Comparison of ENCODE assay signal across 1 cellular context in the genomic region with DNA sequence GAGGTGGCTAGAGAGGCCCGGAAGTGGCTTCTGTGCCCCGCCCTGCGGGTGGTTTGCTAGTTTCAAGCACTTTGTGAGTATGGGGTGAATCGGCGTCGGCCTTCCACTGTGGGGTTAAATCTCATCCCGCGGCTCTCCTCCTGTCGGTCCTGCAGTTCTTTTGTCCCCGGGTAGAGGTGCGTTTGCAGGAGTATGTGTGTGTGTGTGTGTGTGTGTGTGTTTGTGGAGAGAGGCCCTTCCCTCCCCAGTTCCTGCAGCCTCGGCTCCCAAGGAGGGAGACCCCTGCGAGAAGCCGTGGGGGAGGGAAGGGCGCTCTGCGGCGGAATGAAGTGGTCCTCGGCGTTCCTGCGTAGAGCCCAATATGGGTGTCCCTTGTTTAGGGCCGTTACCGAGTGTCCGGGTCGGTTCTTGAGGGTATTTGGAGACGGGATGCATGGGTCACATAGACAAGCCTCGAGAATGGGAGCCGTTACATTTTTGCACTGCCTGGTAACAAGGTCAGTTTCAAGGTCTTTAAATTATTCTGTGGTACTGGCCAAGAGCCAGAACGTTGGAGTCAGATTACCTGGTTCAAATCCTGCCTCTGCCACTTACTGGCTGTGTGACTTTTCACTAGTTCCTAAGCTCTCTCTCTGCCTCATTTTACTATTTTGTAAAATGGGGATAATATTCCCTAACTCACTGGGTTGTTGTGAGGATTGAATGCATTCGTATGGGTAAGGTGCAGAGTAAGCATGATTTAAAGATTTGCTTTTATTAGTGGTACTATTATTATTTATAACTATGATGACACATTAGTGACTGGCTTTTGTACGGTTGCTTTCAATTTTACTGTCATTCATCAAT.
TF ChIP-seq lines count a peak whose summit lies in the region.

A gene (plus strand): TSS at position 56 of the 846 bp plus-strand sequence. CDS start 9,640 bp downstream, outside the sequence.

TF ChIP-seq in HepG2, 621 proteins besides CTCF, POLR2A, EP300 and RAD21 (continued from another document and continues in another):
- TF ChIP-seq, protein P1, sequence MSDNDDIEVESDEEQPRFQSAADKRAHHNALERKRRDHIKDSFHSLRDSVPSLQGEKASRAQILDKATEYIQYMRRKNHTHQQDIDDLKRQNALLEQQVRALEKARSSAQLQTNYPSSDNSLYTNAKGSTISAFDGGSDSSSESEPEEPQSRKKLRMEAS (IDR thresholded peaks at IDR 0.05) = peak; percentile 68
- TF ChIP-seq, protein P2, sequence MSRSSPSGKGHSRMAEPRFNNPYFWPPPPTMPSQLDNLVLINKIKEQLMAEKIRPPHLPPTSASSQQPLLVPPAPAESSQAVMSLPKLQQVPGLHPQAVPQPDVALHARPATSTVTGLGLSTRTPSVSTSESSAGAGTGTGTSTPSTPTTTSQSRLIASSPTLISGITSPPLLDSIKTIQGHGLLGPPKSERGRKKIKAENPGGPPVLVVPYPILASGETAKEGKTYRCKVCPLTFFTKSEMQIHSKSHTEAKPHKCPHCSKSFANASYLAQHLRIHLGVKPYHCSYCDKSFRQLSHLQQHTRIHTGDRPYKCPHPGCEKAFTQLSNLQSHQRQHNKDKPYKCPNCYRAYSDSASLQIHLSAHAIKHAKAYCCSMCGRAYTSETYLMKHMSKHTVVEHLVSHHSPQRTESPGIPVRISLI (CRISPR knock-in tag; IDR thresholded peaks at IDR 0.05; ENCODE audit: borderline replicate concordance) = no peak
- TF ChIP-seq, protein P3, sequence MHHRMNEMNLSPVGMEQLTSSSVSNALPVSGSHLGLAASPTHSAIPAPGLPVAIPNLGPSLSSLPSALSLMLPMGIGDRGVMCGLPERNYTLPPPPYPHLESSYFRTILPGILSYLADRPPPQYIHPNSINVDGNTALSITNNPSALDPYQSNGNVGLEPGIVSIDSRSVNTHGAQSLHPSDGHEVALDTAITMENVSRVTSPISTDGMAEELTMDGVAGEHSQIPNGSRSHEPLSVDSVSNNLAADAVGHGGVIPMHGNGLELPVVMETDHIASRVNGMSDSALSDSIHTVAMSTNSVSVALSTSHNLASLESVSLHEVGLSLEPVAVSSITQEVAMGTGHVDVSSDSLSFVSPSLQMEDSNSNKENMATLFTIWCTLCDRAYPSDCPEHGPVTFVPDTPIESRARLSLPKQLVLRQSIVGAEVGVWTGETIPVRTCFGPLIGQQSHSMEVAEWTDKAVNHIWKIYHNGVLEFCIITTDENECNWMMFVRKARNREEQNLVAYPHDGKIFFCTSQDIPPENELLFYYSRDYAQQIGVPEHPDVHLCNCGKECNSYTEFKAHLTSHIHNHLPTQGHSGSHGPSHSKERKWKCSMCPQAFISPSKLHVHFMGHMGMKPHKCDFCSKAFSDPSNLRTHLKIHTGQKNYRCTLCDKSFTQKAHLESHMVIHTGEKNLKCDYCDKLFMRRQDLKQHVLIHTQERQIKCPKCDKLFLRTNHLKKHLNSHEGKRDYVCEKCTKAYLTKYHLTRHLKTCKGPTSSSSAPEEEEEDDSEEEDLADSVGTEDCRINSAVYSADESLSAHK (CRISPR knock-in tag; IDR thresholded peaks at IDR 0.05; ENCODE audit: borderline replicate concordance) = no peak
- TF ChIP-seq LCORL (IDR thresholded peaks at IDR 0.05) (no peak), LCORL (CRISPR knock-in tag; IDR thresholded peaks at IDR 0.05) (peak; percentile 59), ATF1 (CRISPR knock-in tag; IDR thresholded peaks at IDR 0.05) (peak; percentile 68; the same call in 1 of the 2 replicates), ZNF121 (CRISPR knock-in tag; IDR thresholded peaks at IDR 0.05) (no peak), ZFX (CRISPR knock-in tag; IDR thresholded peaks at IDR 0.05; ENCODE audit: low read depth) (peak; percentile 96), ZNF160 (CRISPR knock-in tag; IDR thresholded peaks at IDR 0.05) (no peak; the same call in 1 of the 2 replicates), KAT2B (IDR thresholded peaks at IDR 0.05; ENCODE audit: borderline replicate concordance, low read depth, low read length) (no peak), MXD4 (CRISPR knock-in tag; IDR thresholded peaks at IDR 0.05) (peak; percentile 58; the same call in 1 of the 2 replicates), ZNF431 (CRISPR knock-in tag; IDR thresholded peaks at IDR 0.05; ENCODE audit: borderline replicate concordance, low read depth) (no peak), PHB2 (IDR thresholded peaks at IDR 0.05; ENCODE audit: partially characterized antibody) (no peak), SAP130 (CRISPR knock-in tag; IDR thresholded peaks at IDR 0.05; ENCODE audit: low read depth) (peak; percentile 96), ZNF563 (CRISPR knock-in tag; IDR thresholded peaks at IDR 0.05) (no peak), DPF2 (CRISPR knock-in tag; IDR thresholded peaks at IDR 0.05; ENCODE audit: borderline replicate concordance, low read depth) (no peak), ZNF7 (CRISPR knock-in tag; IDR thresholded peaks at IDR 0.05) (no peak), PHF20 (CRISPR knock-in tag; IDR thresholded peaks at IDR 0.05) (peak; percentile 93)
- TF ChIP-seq, protein P4, sequence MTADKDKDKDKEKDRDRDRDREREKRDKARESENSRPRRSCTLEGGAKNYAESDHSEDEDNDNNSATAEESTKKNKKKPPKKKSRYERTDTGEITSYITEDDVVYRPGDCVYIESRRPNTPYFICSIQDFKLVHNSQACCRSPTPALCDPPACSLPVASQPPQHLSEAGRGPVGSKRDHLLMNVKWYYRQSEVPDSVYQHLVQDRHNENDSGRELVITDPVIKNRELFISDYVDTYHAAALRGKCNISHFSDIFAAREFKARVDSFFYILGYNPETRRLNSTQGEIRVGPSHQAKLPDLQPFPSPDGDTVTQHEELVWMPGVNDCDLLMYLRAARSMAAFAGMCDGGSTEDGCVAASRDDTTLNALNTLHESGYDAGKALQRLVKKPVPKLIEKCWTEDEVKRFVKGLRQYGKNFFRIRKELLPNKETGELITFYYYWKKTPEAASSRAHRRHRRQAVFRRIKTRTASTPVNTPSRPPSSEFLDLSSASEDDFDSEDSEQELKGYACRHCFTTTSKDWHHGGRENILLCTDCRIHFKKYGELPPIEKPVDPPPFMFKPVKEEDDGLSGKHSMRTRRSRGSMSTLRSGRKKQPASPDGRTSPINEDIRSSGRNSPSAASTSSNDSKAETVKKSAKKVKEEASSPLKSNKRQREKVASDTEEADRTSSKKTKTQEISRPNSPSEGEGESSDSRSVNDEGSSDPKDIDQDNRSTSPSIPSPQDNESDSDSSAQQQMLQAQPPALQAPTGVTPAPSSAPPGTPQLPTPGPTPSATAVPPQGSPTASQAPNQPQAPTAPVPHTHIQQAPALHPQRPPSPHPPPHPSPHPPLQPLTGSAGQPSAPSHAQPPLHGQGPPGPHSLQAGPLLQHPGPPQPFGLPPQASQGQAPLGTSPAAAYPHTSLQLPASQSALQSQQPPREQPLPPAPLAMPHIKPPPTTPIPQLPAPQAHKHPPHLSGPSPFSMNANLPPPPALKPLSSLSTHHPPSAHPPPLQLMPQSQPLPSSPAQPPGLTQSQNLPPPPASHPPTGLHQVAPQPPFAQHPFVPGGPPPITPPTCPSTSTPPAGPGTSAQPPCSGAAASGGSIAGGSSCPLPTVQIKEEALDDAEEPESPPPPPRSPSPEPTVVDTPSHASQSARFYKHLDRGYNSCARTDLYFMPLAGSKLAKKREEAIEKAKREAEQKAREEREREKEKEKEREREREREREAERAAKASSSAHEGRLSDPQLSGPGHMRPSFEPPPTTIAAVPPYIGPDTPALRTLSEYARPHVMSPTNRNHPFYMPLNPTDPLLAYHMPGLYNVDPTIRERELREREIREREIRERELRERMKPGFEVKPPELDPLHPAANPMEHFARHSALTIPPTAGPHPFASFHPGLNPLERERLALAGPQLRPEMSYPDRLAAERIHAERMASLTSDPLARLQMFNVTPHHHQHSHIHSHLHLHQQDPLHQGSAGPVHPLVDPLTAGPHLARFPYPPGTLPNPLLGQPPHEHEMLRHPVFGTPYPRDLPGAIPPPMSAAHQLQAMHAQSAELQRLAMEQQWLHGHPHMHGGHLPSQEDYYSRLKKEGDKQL (CRISPR knock-in tag; IDR thresholded peaks at IDR 0.05; ENCODE audit: low read depth) = no peak
- TF ChIP-seq, protein P5, sequence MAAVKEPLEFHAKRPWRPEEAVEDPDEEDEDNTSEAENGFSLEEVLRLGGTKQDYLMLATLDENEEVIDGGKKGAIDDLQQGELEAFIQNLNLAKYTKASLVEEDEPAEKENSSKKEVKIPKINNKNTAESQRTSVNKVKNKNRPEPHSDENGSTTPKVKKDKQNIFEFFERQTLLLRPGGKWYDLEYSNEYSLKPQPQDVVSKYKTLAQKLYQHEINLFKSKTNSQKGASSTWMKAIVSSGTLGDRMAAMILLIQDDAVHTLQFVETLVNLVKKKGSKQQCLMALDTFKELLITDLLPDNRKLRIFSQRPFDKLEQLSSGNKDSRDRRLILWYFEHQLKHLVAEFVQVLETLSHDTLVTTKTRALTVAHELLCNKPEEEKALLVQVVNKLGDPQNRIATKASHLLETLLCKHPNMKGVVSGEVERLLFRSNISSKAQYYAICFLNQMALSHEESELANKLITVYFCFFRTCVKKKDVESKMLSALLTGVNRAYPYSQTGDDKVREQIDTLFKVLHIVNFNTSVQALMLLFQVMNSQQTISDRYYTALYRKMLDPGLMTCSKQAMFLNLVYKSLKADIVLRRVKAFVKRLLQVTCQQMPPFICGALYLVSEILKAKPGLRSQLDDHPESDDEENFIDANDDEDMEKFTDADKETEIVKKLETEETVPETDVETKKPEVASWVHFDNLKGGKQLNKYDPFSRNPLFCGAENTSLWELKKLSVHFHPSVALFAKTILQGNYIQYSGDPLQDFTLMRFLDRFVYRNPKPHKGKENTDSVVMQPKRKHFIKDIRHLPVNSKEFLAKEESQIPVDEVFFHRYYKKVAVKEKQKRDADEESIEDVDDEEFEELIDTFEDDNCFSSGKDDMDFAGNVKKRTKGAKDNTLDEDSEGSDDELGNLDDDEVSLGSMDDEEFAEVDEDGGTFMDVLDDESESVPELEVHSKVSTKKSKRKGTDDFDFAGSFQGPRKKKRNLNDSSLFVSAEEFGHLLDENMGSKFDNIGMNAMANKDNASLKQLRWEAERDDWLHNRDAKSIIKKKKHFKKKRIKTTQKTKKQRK (IDR thresholded peaks at IDR 0.05; ENCODE audit: low read length) = no peak
- TF ChIP-seq, protein P6, sequence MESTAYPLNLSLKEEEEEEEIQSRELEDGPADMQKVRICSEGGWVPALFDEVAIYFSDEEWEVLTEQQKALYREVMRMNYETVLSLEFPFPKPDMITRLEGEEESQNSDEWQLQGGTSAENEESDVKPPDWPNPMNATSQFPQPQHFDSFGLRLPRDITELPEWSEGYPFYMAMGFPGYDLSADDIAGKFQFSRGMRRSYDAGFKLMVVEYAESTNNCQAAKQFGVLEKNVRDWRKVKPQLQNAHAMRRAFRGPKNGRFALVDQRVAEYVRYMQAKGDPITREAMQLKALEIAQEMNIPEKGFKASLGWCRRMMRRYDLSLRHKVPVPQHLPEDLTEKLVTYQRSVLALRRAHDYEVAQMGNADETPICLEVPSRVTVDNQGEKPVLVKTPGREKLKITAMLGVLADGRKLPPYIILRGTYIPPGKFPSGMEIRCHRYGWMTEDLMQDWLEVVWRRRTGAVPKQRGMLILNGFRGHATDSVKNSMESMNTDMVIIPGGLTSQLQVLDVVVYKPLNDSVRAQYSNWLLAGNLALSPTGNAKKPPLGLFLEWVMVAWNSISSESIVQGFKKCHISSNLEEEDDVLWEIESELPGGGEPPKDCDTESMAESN (CRISPR knock-in tag; conservative IDR thresholded peaks at IDR 0.05) = peak; percentile 39; the same call in 1 of the 2 replicates
- TF ChIP-seq, protein P7, sequence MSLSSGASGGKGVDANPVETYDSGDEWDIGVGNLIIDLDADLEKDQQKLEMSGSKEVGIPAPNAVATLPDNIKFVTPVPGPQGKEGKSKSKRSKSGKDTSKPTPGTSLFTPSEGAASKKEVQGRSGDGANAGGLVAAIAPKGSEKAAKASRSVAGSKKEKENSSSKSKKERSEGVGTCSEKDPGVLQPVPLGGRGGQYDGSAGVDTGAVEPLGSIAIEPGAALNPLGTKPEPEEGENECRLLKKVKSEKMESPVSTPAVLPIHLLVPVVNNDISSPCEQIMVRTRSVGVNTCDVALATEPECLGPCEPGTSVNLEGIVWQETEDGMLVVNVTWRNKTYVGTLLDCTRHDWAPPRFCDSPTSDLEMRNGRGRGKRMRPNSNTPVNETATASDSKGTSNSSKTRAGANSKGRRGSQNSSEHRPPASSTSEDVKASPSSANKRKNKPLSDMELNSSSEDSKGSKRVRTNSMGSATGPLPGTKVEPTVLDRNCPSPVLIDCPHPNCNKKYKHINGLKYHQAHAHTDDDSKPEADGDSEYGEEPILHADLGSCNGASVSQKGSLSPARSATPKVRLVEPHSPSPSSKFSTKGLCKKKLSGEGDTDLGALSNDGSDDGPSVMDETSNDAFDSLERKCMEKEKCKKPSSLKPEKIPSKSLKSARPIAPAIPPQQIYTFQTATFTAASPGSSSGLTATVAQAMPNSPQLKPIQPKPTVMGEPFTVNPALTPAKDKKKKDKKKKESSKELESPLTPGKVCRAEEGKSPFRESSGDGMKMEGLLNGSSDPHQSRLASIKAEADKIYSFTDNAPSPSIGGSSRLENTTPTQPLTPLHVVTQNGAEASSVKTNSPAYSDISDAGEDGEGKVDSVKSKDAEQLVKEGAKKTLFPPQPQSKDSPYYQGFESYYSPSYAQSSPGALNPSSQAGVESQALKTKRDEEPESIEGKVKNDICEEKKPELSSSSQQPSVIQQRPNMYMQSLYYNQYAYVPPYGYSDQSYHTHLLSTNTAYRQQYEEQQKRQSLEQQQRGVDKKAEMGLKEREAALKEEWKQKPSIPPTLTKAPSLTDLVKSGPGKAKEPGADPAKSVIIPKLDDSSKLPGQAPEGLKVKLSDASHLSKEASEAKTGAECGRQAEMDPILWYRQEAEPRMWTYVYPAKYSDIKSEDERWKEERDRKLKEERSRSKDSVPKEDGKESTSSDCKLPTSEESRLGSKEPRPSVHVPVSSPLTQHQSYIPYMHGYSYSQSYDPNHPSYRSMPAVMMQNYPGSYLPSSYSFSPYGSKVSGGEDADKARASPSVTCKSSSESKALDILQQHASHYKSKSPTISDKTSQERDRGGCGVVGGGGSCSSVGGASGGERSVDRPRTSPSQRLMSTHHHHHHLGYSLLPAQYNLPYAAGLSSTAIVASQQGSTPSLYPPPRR (CRISPR knock-in tag; IDR thresholded peaks at IDR 0.05; ENCODE audit: borderline replicate concordance) = peak; percentile 70; the same call in 1 of the 2 replicates
- TF ChIP-seq, protein P8, sequence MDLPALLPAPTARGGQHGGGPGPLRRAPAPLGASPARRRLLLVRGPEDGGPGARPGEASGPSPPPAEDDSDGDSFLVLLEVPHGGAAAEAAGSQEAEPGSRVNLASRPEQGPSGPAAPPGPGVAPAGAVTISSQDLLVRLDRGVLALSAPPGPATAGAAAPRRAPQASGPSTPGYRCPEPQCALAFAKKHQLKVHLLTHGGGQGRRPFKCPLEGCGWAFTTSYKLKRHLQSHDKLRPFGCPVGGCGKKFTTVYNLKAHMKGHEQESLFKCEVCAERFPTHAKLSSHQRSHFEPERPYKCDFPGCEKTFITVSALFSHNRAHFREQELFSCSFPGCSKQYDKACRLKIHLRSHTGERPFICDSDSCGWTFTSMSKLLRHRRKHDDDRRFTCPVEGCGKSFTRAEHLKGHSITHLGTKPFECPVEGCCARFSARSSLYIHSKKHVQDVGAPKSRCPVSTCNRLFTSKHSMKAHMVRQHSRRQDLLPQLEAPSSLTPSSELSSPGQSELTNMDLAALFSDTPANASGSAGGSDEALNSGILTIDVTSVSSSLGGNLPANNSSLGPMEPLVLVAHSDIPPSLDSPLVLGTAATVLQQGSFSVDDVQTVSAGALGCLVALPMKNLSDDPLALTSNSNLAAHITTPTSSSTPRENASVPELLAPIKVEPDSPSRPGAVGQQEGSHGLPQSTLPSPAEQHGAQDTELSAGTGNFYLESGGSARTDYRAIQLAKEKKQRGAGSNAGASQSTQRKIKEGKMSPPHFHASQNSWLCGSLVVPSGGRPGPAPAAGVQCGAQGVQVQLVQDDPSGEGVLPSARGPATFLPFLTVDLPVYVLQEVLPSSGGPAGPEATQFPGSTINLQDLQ (CRISPR knock-in tag; IDR thresholded peaks at IDR 0.05) = peak; percentile 92; the same call in 1 of the 2 replicates
